In the genomic region with DNA sequence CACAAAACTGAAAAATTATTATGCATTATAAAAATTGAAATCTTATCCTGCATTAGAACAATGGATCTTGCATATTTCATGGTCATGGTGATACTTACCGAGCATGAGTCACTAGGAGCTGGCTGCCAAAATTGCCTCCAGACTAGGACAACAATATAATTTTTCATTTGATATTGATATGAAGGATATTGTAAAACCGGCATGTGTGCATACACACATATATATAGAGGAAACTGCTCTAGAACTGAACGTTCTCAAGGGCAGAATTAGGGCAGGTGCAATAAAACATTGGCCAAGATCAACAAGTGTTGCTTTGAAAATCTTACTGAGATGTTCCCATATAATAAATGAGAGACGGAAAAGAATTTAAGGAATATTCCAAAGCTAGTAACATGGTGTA, we compare ENCODE assay signal across 24 cellular contexts.
DNase-seq lines count a peak whose midpoint lies in the region; ATAC-seq and TF ChIP-seq lines count a peak whose summit lies in the region.
"Had no signal": no experiment of that assay in that cellular context is flagged by ENCODE, and none has a peak within 500 bp of the region (broad histone marks: within the 10 kb centered on the region; RNA-seq: fewer than 3 reads in every experiment).

No MANE protein-coding gene starts in this region.

- H3K9me3 ChIP-seq in RWPE2 (ENCODE audit: severe bottlenecking), result no peaks in the 10 kb centered on the region
- H3K9me3 ChIP-seq: A549, SJSA1 had no signal

- H3K4me1 ChIP-seq in RWPE2 (ENCODE audit: insufficient read depth, poor library complexity, severe bottlenecking), result no peaks in the 10 kb centered on the region
- H3K4me1 ChIP-seq: A549, Peyer's patch, SJSA1 had no signal

- TF ChIP-seq CTCF in RWPE2 (IDR thresholded peaks at IDR 0.05; ENCODE audit: poor library complexity, severe bottlenecking) (no peak), fibroblast of the aortic adventitia (IDR thresholded peaks at IDR 0.05; ENCODE audit: insufficient read depth, low read length) (no peak)

- H3K27ac ChIP-seq in RWPE2 (ENCODE audit: poor library complexity, severe bottlenecking), result no peak overlapping the region
- H3K27ac ChIP-seq: A549, KMS-11, Peyer's patch, SJSA1 had no signal

- H3K36me3 ChIP-seq in RWPE2 (ENCODE audit: low read depth), result no peaks in the 10 kb centered on the region
- H3K36me3 ChIP-seq: Peyer's patch, SJSA1 had no signal

- ATAC-seq in RWPE2 (ENCODE audit: low read depth) (0 out of 3 replicates have a peak, but pooled peaks have one; percentile 46), HG02981 (IDR thresholded peaks at IDR 0.05; ENCODE audit: unreplicated experiment) (no peak)
- ATAC-seq: A549, HCT116 had no signal

- DNase-seq in HS-5 (ENCODE audit: low read depth), result peak; percentile 2
- no peak for DNase-seq in RWPE2 (ENCODE audit: low spot score)
- DNase-seq in fibroblast of the aortic adventitia (ENCODE audit: low read depth), result peak; percentile 62
- peak; percentile 50 for DNase-seq in pulmonary artery endothelial cell (ENCODE audit: low read depth, low spot score)
- DNase-seq in stimulated activated CD4-positive, alpha-beta T cell treated with anti-CD3 and anti-CD28 coated beads, Interleukin-1b, Interleukin-23, amount 100 ng/mL, for 48 hours, result no peak
- DNase-seq in kidney glomerular epithelial cell (lab: John Stamatoyannopoulos, UW), result no peak
- DNase-seq: DMS53; EL; GF-D8; IMR-90; MM.1S; NCI-H1048; NCI-H1417 treated with DMSO at 0.1 percent for 48 hours; NCI-H1930; NCI-H2227 treated with DMSO at 0.1 percent for 48 hours; NCI-H510A; NCI-H774; NK-92 treated with Interleukin-12 subunit alpha and Interleukin-12 subunit beta, amount 100 ng/mL, for 24 hours; Peyer's patch had no signal

- H3K4me3 ChIP-seq in RWPE2 (ENCODE audit: severe bottlenecking) (no peak overlapping the region), fibroblast of the aortic adventitia (ENCODE audit: low read depth, low read length) (no peak overlapping the region)
- H3K4me3 ChIP-seq: A549, Peyer's patch, SJSA1 had no signal

- H3K27me3 ChIP-seq in RWPE2 (ENCODE audit: insufficient read depth, poor library complexity, severe bottlenecking), result no peaks in the 10 kb centered on the region
- H3K27me3 ChIP-seq: Peyer's patch, SJSA1 had no signal

Comparison
In these comparisons a context has a peak if more than half of its experiments do, and no peak if none do; other contexts are left out.
1. DNase-seq: peak in HS-5 (single experiment), fibroblast of the aortic adventitia (single experiment) and pulmonary artery endothelial cell (single experiment); none in RWPE2 (single experiment), stimulated activated CD4-positive, alpha-beta T cell treated with anti-CD3 and anti-CD28 coated beads, Interleukin-1b, Interleukin-23, amount 100 ng/mL, for 48 hours (single experiment) and kidney glomerular epithelial cell (single experiment).